Comparison of ENCODE assay signal across 9 cellular contexts in the genomic region with DNA sequence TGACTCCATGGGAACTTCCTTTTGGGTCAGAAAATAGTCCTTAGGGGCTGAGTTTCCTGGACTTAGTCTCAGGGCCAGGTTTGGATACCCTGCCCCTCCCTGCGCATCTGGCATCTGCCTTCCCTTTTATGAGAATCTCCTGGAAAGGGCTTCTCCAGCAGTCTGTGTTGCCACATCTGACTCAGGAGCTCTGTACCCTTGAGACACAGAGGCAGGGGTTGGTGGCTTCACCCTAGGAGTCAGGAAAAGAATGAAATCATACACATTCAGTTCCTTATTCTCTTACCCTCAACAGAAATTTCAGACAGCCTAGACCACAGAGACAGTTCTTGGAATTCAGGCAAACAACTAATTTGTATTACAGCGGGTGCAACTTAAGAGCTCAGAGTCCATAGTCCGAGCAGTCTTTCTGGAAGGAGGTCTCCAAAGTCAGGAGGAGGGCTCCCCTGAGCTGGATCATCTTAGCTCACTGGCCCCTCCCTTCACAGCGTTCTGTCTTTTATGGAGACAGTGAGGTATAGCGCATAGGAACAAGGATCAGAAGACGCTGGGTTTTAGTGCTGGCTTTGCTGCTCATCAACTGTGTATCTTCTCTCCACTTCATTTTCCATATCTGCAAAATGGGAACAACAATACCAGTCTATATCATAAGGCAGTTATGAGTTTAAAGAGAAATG. TPM values are rescaled to one million over a fixed set of nuclear protein-coding genes. Genes with fewer than 3 reads are reported as not detected.
DNase-seq lines count a peak whose midpoint lies in the region; ATAC-seq and TF ChIP-seq lines count a peak whose summit lies in the region.
"Had no signal": no experiment of that assay in that cellular context is flagged by ENCODE, and none has a peak within 500 bp of the region (broad histone marks: within the 10 kb centered on the region; RNA-seq: fewer than 3 reads in every experiment).

No MANE protein-coding gene starts in this region.

- no peaks in the 10 kb centered on the region for H3K79me2 ChIP-seq in smooth muscle cell (ENCODE audit: low read depth)

- no peak for ATAC-seq in HG02973 (IDR thresholded peaks at IDR 0.05; ENCODE audit: unreplicated experiment)

- H3K4me1 ChIP-seq in smooth muscle cell (ENCODE audit: low read depth): peaks cover 28% of the 10 kb centered on the region

- H3K9me3 ChIP-seq in smooth muscle cell (replicated peaks; ENCODE audit: low read depth): no peaks in the 10 kb centered on the region

- H3K4me3 ChIP-seq in HL-60 (replicated peaks; ENCODE audit: insufficient read depth, low read length) (no peak overlapping the region), smooth muscle cell (no peak overlapping the region)
- H3K4me3 ChIP-seq: cardiac muscle cell had no signal

- intact Hi-C loops in posterior cingulate gyrus (cut with DNase I): no loop called here

- H3K36me3 ChIP-seq in smooth muscle cell (ENCODE audit: low read depth): no peaks in the 10 kb centered on the region
- H3K36me3 ChIP-seq: cardiac muscle cell had no signal

- H3K9ac ChIP-seq in smooth muscle cell (ENCODE audit: low read depth): no peak overlapping the region

- no peaks in the 10 kb centered on the region for H4K20me1 ChIP-seq in smooth muscle cell (ENCODE audit: low read depth)

- DNase-seq in HL-60 (ENCODE audit: low read depth in 1 of 2, low spot score in 1 of 2) (peak; percentile 85 to 93), T1000 (lab: John Stamatoyannopoulos, UW) (peak; percentile 51), glomerular visceral epithelial cell (ENCODE audit: extremely low spot score) (peak; percentile 86), smooth muscle cell (lab: John Stamatoyannopoulos, UW; ENCODE audit: unreplicated experiment) (no peak), posterior cingulate gyrus (no peak)
- DNase-seq in effector CD8-positive, alpha-beta T cell (lab: John Stamatoyannopoulos, UW): no peak
- DNase-seq in effector CD4-positive, alpha-beta T cell: no peak

- peaks cover 22% of the 10 kb centered on the region for H3F3A ChIP-seq in smooth muscle cell (ENCODE audit: low read depth)

- WGBS in smooth muscle cell (ENCODE audit: low lambda C conversion rate): 74% methylated on average over 6 of the region's 6 CpGs

- H3K27ac ChIP-seq in HL-60 (replicated peaks): peak overlapping the region; percentile 96
- H3K27ac ChIP-seq in smooth muscle cell (ENCODE audit: low read depth): peak overlapping the region; percentile 85

- H3K27me3 ChIP-seq in HL-60 (ENCODE audit: insufficient read depth, poor library complexity, severe bottlenecking): no peaks in the 10 kb centered on the region
- no peaks in the 10 kb centered on the region for H3K27me3 ChIP-seq in smooth muscle cell (ENCODE audit: low read depth)

- peak overlapping the region; percentile 49 for H3K4me2 ChIP-seq in smooth muscle cell

- H2AFZ ChIP-seq in smooth muscle cell (ENCODE audit: low read depth): peak overlapping the region; percentile 7

- no peak for TF ChIP-seq CTCF in HL-60 (IDR thresholded peaks at IDR 0.05; ENCODE audit: insufficient read depth, low read length)
- TF ChIP-seq CTCF in smooth muscle cell (IDR thresholded peaks at IDR 0.05; ENCODE audit: borderline replicate concordance, insufficient read depth, poor library complexity, severe bottlenecking): no peak

RNA-seq across cellular contexts. Expression of a gene that starts 3.0 kb away (rescaled TPM):
- 4.1 and 10.7 TPM in 2 replicates for total RNA-seq in smooth muscle cell
- 9.2 and 28.9 TPM in 2 replicates for polyA plus RNA-seq in smooth muscle cell

RNA-seq across cellular contexts. Expression of a gene that starts 33.6 kb away (rescaled TPM):
- 10.5 and 10.8 TPM in 2 replicates for total RNA-seq in smooth muscle cell
- polyA plus RNA-seq in smooth muscle cell: 2.2 and 4.0 TPM in 2 replicates

Comparison
In these comparisons a context has a peak if more than half of its experiments do, and no peak if none do; other contexts are left out.
1. DNase-seq: peak in HL-60 (2 of 2), T1000 (single experiment) and glomerular visceral epithelial cell (single experiment); none in smooth muscle cell (single experiment), effector CD8-positive, alpha-beta T cell (single experiment), posterior cingulate gyrus (0 of 10) and effector CD4-positive, alpha-beta T cell (single experiment).